8 cellular contexts compared by ENCODE assay signal in genomic region chr17:77281024-77281903, GRCh38.
DNase-seq lines count a peak whose midpoint lies in the region; FAIRE-seq and TF ChIP-seq lines count a peak whose summit lies in the region.

No MANE protein-coding gene starts in this region.

- DNase-seq in GM03348 (ENCODE audit: low spot score), result peak; percentile 88
- peak; percentile 76 for DNase-seq in H54 (ENCODE audit: insufficient read length, low spot score)
- DNase-seq in NCI-H1417 (lab: John Stamatoyannopoulos, UW), result peak; percentile 75 to 87 (median 79)
- DNase-seq in cardiac fibroblast (ENCODE audit: low read depth in 2 of 2), result peak in 1 of 2 donors; percentile 65
- peak; percentile 82 for DNase-seq in left kidney (ENCODE audit: low read depth, low spot score)
- DNase-seq in stimulated activated CD4-positive, alpha-beta T cell treated with anti-CD3 and anti-CD28 coated beads, Interleukin-4, amount 100 ng/mL, for 4 hours, result peak; percentile 53 to 62
- DNase-seq in OCI-M1 (lab: John Stamatoyannopoulos, UW), result no peak

- H3K4me3 ChIP-seq in WI38 (ENCODE audit: low read depth, low read length) (peak overlapping the region; percentile 62), cardiac fibroblast (replicated peaks in 1 of 2; ENCODE audit: low read depth in 2 of 2, low read length in 2 of 2) (peak overlapping the region; percentile 58 to 71)

- TF ChIP-seq POLR2A in H54 (IDR thresholded peaks at IDR 0.05; ENCODE audit: low read depth, low read length), result peak; percentile 42; the same call in 1 of the 2 replicates

- no peak for FAIRE-seq in H54 (lab: Jason Lieb, UNC)

- TF ChIP-seq CTCF in WI38 (IDR thresholded peaks at IDR 0.05; ENCODE audit: low read depth, low read length) (no peak), cardiac fibroblast (IDR thresholded peaks at IDR 0.05; ENCODE audit: low read depth, low read length) (no peak)
